1 cellular context compared by ENCODE assay signal in the genomic region with DNA sequence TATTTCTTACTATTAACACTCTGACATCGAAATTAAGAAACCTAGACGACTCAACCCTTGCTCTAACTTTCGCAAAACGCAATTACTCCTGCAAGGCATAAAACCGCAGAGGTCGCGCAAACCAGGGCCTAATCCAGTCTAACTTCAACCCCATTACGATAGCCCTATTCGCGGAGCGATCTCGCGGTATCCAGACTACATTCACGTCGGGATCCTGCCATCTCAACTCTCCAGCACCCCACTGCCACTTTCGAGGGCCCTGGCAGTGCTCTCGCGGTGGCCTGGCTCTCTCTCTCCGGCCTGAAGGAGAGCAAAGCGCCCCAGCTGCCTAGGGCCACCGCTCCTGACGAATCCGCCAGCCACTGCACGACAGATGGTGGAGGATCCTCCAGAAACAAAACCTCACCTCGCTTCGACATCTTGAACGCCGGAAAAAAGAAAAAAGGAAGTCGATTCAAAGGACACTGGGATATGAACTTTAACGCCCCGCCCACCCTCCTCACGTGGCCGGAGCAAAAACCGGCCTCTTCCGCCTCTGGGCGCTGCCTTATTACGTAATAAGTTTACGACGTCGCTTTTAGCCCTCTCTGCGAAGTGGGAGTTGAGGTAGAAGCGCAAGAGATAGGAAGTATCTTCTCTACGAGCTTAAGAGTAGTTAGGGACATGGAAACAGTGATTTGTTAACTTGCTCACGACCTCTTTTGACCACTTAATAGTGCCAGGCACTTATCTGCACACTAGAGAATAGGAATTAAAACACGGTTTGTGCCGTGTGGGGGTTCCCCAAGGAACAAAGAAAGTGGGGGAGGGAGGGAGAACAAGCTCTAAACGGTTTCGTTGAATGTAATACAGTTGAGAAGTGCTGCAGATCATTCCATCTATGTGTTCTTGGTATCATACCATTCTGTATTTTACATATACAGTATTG.
TF ChIP-seq lines count a peak whose summit lies in the region.

Gene RPL23, minus strand, starts transcription at position 430 of the 928 bp plus-strand sequence. Its CDS starts 11 bp downstream, at position 419.

TF ChIP-seq in K562, 482 proteins besides CTCF, POLR2A, EP300 and RAD21 (continued from another document and continues in another):
- peak in 1 of 2 experiments; percentile 57; a peak in 1 of 4 replicates for TF ChIP-seq ZMIZ1 (IDR thresholded peaks at IDR 0.05; ENCODE audit: low read depth in 2 of 2, low read length in 2 of 2)
- TF ChIP-seq ETV1 (tag; conservative IDR thresholded peaks at IDR 0.05; ENCODE audit: low read depth) = peak; percentile 79
- peak; percentile 34; the same call in 1 of the 2 replicates for TF ChIP-seq NCOR1 (IDR thresholded peaks at IDR 0.05)
- peak; percentile 99 for TF ChIP-seq MTA1 (IDR thresholded peaks at IDR 0.05; ENCODE audit: borderline replicate concordance)
- TF ChIP-seq CHD4 (IDR thresholded peaks at IDR 0.05; ENCODE audit: insufficient read depth, insufficient replicate concordance, low read depth, low read length, poor library complexity, severe bottlenecking) = no peak
- TF ChIP-seq GATAD2B (IDR thresholded peaks at IDR 0.05; ENCODE audit: borderline replicate concordance) = peak; percentile 22; the same call in 1 of the 2 replicates
- TF ChIP-seq ARID3A (IDR thresholded peaks at IDR 0.05; ENCODE audit: borderline replicate concordance, low read depth, low read length) = 0 out of 2 replicates have a peak, but pooled peaks have one; percentile 14
- TF ChIP-seq STAT5B (CRISPR knock-in tag; IDR thresholded peaks at IDR 0.05) = no peak
- 0 out of 2 replicates have a peak, but pooled peaks have one; percentile 27 for TF ChIP-seq E2F1 (CRISPR knock-in tag; IDR thresholded peaks at IDR 0.05)
- TF ChIP-seq ZBTB26 (CRISPR knock-in tag; IDR thresholded peaks at IDR 0.05) = 0 out of 2 replicates have a peak, but pooled peaks have one; percentile 21
- TF ChIP-seq HMG20B (CRISPR knock-in tag; IDR thresholded peaks at IDR 0.05) = peak; percentile 24; the same call in 1 of the 2 replicates
- no peak for TF ChIP-seq ZNF324 (CRISPR knock-in tag; IDR thresholded peaks at IDR 0.05)
- no peak for TF ChIP-seq HNRNPL (IDR thresholded peaks at IDR 0.05; ENCODE audit: low read depth, low read length)
- peak; percentile 87 for TF ChIP-seq SP1 (CRISPR knock-in tag; IDR thresholded peaks at IDR 0.05)
- TF ChIP-seq CGGBP1 (CRISPR knock-in tag; IDR thresholded peaks at IDR 0.05) = no peak
- TF ChIP-seq JUN (IDR thresholded peaks at IDR 0.05; ENCODE audit: borderline replicate concordance, low read depth, low read length) = 0 out of 2 replicates have a peak, but pooled peaks have one; percentile 26
- no peak for TF ChIP-seq JUN (CRISPR knock-in tag; IDR thresholded peaks at IDR 0.05; ENCODE audit: borderline replicate concordance)
- peak; percentile 53; the same call in 1 of the 2 replicates for TF ChIP-seq KLF16 (IDR thresholded peaks at IDR 0.05)
- peak; percentile 16; the same call in 1 of the 2 replicates for TF ChIP-seq TEAD4 (IDR thresholded peaks at IDR 0.05; ENCODE audit: low read length)
- no peak for TF ChIP-seq TEAD4 (CRISPR knock-in tag; IDR thresholded peaks at IDR 0.05; ENCODE audit: borderline replicate concordance)
- TF ChIP-seq, protein P1, sequence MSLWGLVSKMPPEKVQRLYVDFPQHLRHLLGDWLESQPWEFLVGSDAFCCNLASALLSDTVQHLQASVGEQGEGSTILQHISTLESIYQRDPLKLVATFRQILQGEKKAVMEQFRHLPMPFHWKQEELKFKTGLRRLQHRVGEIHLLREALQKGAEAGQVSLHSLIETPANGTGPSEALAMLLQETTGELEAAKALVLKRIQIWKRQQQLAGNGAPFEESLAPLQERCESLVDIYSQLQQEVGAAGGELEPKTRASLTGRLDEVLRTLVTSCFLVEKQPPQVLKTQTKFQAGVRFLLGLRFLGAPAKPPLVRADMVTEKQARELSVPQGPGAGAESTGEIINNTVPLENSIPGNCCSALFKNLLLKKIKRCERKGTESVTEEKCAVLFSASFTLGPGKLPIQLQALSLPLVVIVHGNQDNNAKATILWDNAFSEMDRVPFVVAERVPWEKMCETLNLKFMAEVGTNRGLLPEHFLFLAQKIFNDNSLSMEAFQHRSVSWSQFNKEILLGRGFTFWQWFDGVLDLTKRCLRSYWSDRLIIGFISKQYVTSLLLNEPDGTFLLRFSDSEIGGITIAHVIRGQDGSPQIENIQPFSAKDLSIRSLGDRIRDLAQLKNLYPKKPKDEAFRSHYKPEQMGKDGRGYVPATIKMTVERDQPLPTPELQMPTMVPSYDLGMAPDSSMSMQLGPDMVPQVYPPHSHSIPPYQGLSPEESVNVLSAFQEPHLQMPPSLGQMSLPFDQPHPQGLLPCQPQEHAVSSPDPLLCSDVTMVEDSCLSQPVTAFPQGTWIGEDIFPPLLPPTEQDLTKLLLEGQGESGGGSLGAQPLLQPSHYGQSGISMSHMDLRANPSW (CRISPR knock-in tag; IDR thresholded peaks at IDR 0.05) = peak; percentile 17; the same call in 1 of the 2 replicates
- peak; percentile 31 for TF ChIP-seq ASH1L (IDR thresholded peaks at IDR 0.05; ENCODE audit: borderline replicate concordance, low read depth, partially characterized antibody)
- TF ChIP-seq, protein P2, sequence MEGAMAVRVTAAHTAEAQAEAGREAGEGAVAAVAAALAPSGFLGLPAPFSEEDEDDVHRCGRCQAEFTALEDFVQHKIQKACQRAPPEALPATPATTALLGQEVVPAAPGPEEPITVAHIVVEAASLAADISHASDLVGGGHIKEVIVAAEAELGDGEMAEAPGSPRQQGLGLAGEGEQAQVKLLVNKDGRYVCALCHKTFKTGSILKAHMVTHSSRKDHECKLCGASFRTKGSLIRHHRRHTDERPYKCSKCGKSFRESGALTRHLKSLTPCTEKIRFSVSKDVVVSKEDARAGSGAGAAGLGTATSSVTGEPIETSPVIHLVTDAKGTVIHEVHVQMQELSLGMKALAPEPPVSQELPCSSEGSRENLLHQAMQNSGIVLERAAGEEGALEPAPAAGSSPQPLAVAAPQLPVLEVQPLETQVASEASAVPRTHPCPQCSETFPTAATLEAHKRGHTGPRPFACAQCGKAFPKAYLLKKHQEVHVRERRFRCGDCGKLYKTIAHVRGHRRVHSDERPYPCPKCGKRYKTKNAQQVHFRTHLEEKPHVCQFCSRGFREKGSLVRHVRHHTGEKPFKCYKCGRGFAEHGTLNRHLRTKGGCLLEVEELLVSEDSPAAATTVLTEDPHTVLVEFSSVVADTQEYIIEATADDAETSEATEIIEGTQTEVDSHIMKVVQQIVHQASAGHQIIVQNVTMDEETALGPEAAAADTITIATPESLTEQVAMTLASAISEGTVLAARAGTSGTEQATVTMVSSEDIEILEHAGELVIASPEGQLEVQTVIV (CRISPR knock-in tag; IDR thresholded peaks at IDR 0.05; ENCODE audit: borderline replicate concordance) = peak; percentile 84
- TF ChIP-seq, protein P3, sequence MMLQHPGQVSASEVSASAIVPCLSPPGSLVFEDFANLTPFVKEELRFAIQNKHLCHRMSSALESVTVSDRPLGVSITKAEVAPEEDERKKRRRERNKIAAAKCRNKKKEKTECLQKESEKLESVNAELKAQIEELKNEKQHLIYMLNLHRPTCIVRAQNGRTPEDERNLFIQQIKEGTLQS (IDR thresholded peaks at IDR 0.05) = peak; percentile 82
- TF ChIP-seq, protein P3 (CRISPR knock-in tag; conservative IDR thresholded peaks at IDR 0.05) = peak; percentile 72; the same call in 1 of the 2 replicates
- TF ChIP-seq NONO (IDR thresholded peaks at IDR 0.05; ENCODE audit: low read depth in 2 of 2, low read length in 1 of 2) = 0 out of 4 replicates have a peak, but pooled peaks of 1 of the 2 experiments have one; percentile 58
- no peak for TF ChIP-seq ZNF445 (CRISPR knock-in tag; IDR thresholded peaks at IDR 0.05; ENCODE audit: low read depth)
- peak; percentile 66; the same call in 1 of the 2 replicates for TF ChIP-seq NFIC (IDR thresholded peaks at IDR 0.05)
- no peak; a peak in 1 of 4 replicates for TF ChIP-seq SRF (CRISPR knock-in tag; IDR thresholded peaks at IDR 0.05)
- TF ChIP-seq SOX6 (IDR thresholded peaks at IDR 0.05) = peak; percentile 56; the same call in 1 of the 2 replicates
- TF ChIP-seq GTF2E2 (tag; IDR thresholded peaks at IDR 0.05) = peak; percentile 95
- TF ChIP-seq STAT5A (IDR thresholded peaks at IDR 0.05; ENCODE audit: borderline replicate concordance, low read length) = peak; percentile 7; the same call in 1 of the 2 replicates
- peak; percentile 78 for TF ChIP-seq HDAC2 (IDR thresholded peaks at IDR 0.05)
- TF ChIP-seq OTX1 (CRISPR knock-in tag; IDR thresholded peaks at IDR 0.05) = no peak; the same call in 1 of the 2 replicates
- TF ChIP-seq ZBTB33 (CRISPR knock-in tag; IDR thresholded peaks at IDR 0.05) = peak; percentile 11; the same call in 1 of the 2 replicates
- TF ChIP-seq EP400 (IDR thresholded peaks at IDR 0.05) = peak; percentile 99
- TF ChIP-seq ARNT (IDR thresholded peaks at IDR 0.05) = peak in 1 of 2 experiments; percentile 75; a peak in 3 of 4 replicates
- no peak for TF ChIP-seq ARID2 (IDR thresholded peaks at IDR 0.05)
- TF ChIP-seq MCM2 (IDR thresholded peaks at IDR 0.05; ENCODE audit: low read depth) = no peak
- TF ChIP-seq GATA2 (CRISPR knock-in tag; IDR thresholded peaks at IDR 0.05) = no peak
- peak; percentile 90 for TF ChIP-seq BHLHE40 (IDR thresholded peaks at IDR 0.05; ENCODE audit: low read length)
- peak; percentile 83 for TF ChIP-seq RNF2 (IDR thresholded peaks at IDR 0.05)
- peak; percentile 97 for TF ChIP-seq RBFOX2 (IDR thresholded peaks at IDR 0.05; ENCODE audit: low read depth, low read length)
- TF ChIP-seq ESRRA (IDR thresholded peaks at IDR 0.05; ENCODE audit: borderline replicate concordance, low read depth) = peak; percentile 62; the same call in 1 of the 2 replicates
